In the genomic region with DNA sequence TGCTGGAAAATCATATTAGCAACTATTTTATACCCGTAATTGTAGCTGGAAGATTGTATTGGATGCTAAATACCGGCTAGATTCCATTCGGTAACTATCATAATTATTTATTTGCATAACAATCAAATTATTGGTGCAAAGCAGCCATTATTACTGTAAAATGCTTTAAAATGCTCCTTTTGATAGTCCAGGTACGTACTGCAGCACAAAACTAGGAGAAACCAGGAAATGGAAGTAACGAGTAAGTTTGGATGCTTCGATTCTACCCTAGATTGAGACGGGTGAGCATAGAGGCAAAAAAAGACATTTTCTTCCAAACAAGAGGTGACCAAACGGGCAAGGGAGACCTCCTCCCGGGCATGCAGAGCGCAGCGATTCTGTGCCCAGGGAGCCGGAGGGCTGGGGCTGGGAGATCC, we compare ENCODE assay signal across 8 cellular contexts. TPM values are rescaled to one million over a fixed set of nuclear protein-coding genes. Genes with fewer than 3 reads are reported as not detected.
A peak's percentile ranks its signal among the peaks of the same experiment; 100 is the strongest.
DNase-seq lines count a peak whose midpoint lies in the region; ATAC-seq, FAIRE-seq and TF ChIP-seq lines count a peak whose summit lies in the region.

No MANE protein-coding gene starts in this region.

- no peak for FAIRE-seq in small intestine (lab: Jason Lieb, UNC)

- intact Hi-C loops in Calu3 (cut with micrococcal nuclease; ENCODE audit: unreplicated experiment) = no loop called here
- intact Hi-C loops in right cardiac atrium (cut with DNase I) = no loop called here

- peak overlapping the region; percentile 90 for H3K27ac Mint-ChIP-seq in Calu3 (ENCODE audit: unreplicated experiment)
- H3K27ac Mint-ChIP-seq in activated CD4-positive, alpha-beta memory T cell treated with anti-CD3 and anti-CD28 coated beads, Interleukin-2, amount 10 ng/mL, durations not matched to agents 7 days and 5 days = peak overlapping the region; percentile 97

- H3K36me3 Mint-ChIP-seq in Calu3 (ENCODE audit: insufficient read depth, unreplicated experiment) = peaks cover 26% of the 10 kb centered on the region
- H3K36me3 Mint-ChIP-seq in activated CD4-positive, alpha-beta memory T cell treated with anti-CD3 and anti-CD28 coated beads, Interleukin-2, amount 10 ng/mL, durations not matched to agents 7 days and 5 days (ENCODE audit: low read depth) = peaks cover 29% of the 10 kb centered on the region

- no peaks in the 10 kb centered on the region for H3K36me3 ChIP-seq in small intestine (ENCODE audit: control insufficient read depth in 2 of 2, insufficient read depth in 2 of 2, low read length in 2 of 2)

- H3K27me3 ChIP-seq in right cardiac atrium (ENCODE audit: control insufficient read depth, insufficient read depth) = no peaks in the 10 kb centered on the region
- no peaks in the 10 kb centered on the region for H3K27me3 ChIP-seq in small intestine (ENCODE audit: control insufficient read depth in 2 of 2, insufficient read depth in 2 of 2, low read length in 2 of 2)

- H3K27me3 Mint-ChIP-seq in Calu3 (ENCODE audit: unreplicated experiment) = no peaks in the 10 kb centered on the region
- H3K27me3 Mint-ChIP-seq in activated CD4-positive, alpha-beta memory T cell treated with anti-CD3 and anti-CD28 coated beads, Interleukin-2, amount 10 ng/mL, durations not matched to agents 7 days and 5 days = peaks cover 7% of the 10 kb centered on the region

- no peaks in the 10 kb centered on the region for H3K9me3 ChIP-seq in right cardiac atrium (ENCODE audit: control insufficient read depth, low read length)
- no peaks in the 10 kb centered on the region for H3K9me3 ChIP-seq in small intestine (ENCODE audit: control insufficient read depth, low read depth)

- TSS peak; percentile 86 for BruUV-seq in Calu3 (replicated peaks; lab: Mats Ljungman, UMichigan)

- CTCF ChIA-PET in Calu3 (lab: Charles Lee) = no interaction called here
- CTCF ChIA-PET in activated CD4-positive, alpha-beta memory T cell treated with anti-CD3 and anti-CD28 coated beads, Interleukin-2, amount 10 ng/mL, durations not matched to agents 7 days and 5 days (lab: Charles Lee) = interaction anchor here (0.8 to 2.5 kb wide), 4 partner anchors 9 to 203 kb away, joined by 3 to 7 read pairs (median 5); no protein-coding TSS in a partner anchor

- H3K27ac ChIP-seq in right cardiac atrium (ENCODE audit: low read length) (peak overlapping the region; percentile 73), small intestine (ENCODE audit: low read depth in 1 of 2, low read length in 1 of 2) (peak overlapping the region; percentile 68 to 98)

- ATAC-seq in HG02642 (IDR thresholded peaks at IDR 0.05; ENCODE audit: poor library complexity, unreplicated experiment) (peak; percentile 34), right cardiac atrium (peak; percentile 70 to 73)

- no peaks in the 10 kb centered on the region for H3K9me3 Mint-ChIP-seq in Calu3 (ENCODE audit: low read depth, unreplicated experiment)
- H3K9me3 Mint-ChIP-seq in activated CD4-positive, alpha-beta memory T cell treated with anti-CD3 and anti-CD28 coated beads, Interleukin-2, amount 10 ng/mL, durations not matched to agents 7 days and 5 days = no peaks in the 10 kb centered on the region

- DNase-seq in Calu3 (no peak), right cardiac atrium (no peak), small intestine (no peak), LoVo (ENCODE audit: low spot score) (no peak), putamen (ENCODE audit: low spot score) (no peak)
- no peak for DNase-seq in activated CD4-positive, alpha-beta memory T cell treated with anti-CD3 and anti-CD28 coated beads, Interleukin-2, amount 10 ng/mL, durations not matched to agents 7 days and 5 days
- no peak for DNase-seq in stimulated activated CD4-positive, alpha-beta T cell treated with anti-CD3 and anti-CD28 coated beads, Interleukin-4, amount 100 ng/mL, for 24 hours

- TF ChIP-seq CTCF in Calu3 (IDR thresholded peaks at IDR 0.05; ENCODE audit: unreplicated experiment) = no peak

- peaks cover 9% of the 10 kb centered on the region for H3K4me1 Mint-ChIP-seq in Calu3 (ENCODE audit: low read depth, unreplicated experiment)
- peaks cover 29% of the 10 kb centered on the region for H3K4me1 Mint-ChIP-seq in activated CD4-positive, alpha-beta memory T cell treated with anti-CD3 and anti-CD28 coated beads, Interleukin-2, amount 10 ng/mL, durations not matched to agents 7 days and 5 days

- WGBS in right cardiac atrium = 4% methylated on average over 12 of the region's 12 CpGs
- WGBS in small intestine, 3 donors = 2 to 4% (median 4%) methylated on average over 12 of the region's 12 CpGs

- H3K4me1 ChIP-seq in right cardiac atrium (ENCODE audit: control insufficient read depth, insufficient read depth, low read length) (no peaks in the 10 kb centered on the region), small intestine (ENCODE audit: control insufficient read depth in 2 of 2, insufficient read depth in 1 of 2, low read depth in 1 of 2, low read length in 1 of 2) (peaks cover 0 to 2% of the 10 kb centered on the region in 2 donors)

- peak overlapping the region; percentile 73 for H3K4me3 Mint-ChIP-seq in Calu3 (ENCODE audit: low read depth, unreplicated experiment)
- H3K4me3 Mint-ChIP-seq in activated CD4-positive, alpha-beta memory T cell treated with anti-CD3 and anti-CD28 coated beads, Interleukin-2, amount 10 ng/mL, durations not matched to agents 7 days and 5 days = peak overlapping the region; percentile 88

- POLR2A ChIA-PET in activated CD4-positive, alpha-beta memory T cell treated with anti-CD3 and anti-CD28 coated beads, Interleukin-2, amount 10 ng/mL, durations not matched to agents 7 days and 5 days (lab: Charles Lee) = interaction anchor here (0.6 to 4.3 kb wide), 11 partner anchors 8 to 1250 kb away, joined by 3 to 21 read pairs (median 4); a partner anchor contains a TSS

- peak overlapping the region; percentile 87 for H3K4me3 ChIP-seq in right cardiac atrium (ENCODE audit: low read length)
- peak overlapping the region; percentile 82 to 100 for H3K4me3 ChIP-seq in small intestine (ENCODE audit: low read depth in 1 of 2, low read length in 2 of 2)

RNA-seq across cellular contexts. Expression of a gene that starts 0.5 kb away (rescaled TPM):
- total RNA-seq in Calu3 (2022) (23.4 and 24.7 TPM in 2 replicates), right cardiac atrium (10 to 100 TPM; 32.0 to 34.7 (median 33.8) TPM)
- total RNA-seq in activated CD4-positive, alpha-beta memory T cell treated with anti-CD3 and anti-CD28 coated beads, Interleukin-2, amount 10 ng/mL, durations not matched to agents 7 days and 5 days = 10 to 100 TPM; 68.0 to 70.4 TPM
- polyA plus RNA-seq in right cardiac atrium (13.2 TPM), small intestine (10 to 100 TPM; 21.9 to 30.4 (median 22.1) TPM)
